Comparison of ENCODE assay signal across 10 cellular contexts in the genomic region with DNA sequence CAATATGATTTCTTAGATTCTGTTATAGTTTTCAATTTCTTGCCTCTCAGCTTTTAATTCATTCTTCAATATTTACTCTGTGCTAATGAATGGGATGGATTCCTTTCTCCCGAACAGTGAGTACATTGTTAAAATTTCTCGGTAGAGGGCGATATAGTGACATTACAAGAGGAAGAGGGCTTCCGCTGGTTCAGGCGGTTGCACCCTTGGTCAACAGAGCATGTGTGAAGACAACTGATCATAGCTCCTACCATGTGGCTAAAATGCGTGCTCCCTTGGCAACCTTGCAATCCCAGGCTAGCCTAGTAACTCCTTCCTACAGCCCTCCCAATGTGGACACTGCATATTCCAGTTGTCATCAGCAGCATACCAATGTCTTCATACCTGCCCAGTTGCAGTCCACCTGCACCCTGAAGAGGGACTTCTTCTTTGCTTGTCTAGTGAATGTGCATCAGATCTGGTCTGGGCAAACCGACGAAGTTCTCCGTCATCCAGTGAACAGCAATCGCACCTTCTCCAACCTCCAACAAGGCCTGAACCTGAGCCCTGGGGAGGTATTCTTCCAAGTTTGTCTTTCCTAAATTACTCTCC.
DNase-seq lines count a peak whose midpoint lies in the region; ATAC-seq and TF ChIP-seq lines count a peak whose summit lies in the region.
"Had no signal": no experiment of that assay in that cellular context is flagged by ENCODE, and none has a peak within 500 bp of the region (broad histone marks: within the 10 kb centered on the region; RNA-seq: fewer than 3 reads in every experiment).

No MANE protein-coding gene starts in this region.

- intact Hi-C loops in left colon (cut with DNase I, micrococcal nuclease) = no loop called here

- no peaks in the 10 kb centered on the region for H3K36me3 Mint-ChIP-seq in glutamatergic neuron (ENCODE audit: unreplicated experiment)
- H3K36me3 Mint-ChIP-seq: activated naive CD8-positive, alpha-beta T cell had no signal

- H3K27me3 Mint-ChIP-seq in glutamatergic neuron (ENCODE audit: unreplicated experiment) = peaks cover 10% of the 10 kb centered on the region
- H3K27me3 Mint-ChIP-seq: activated naive CD8-positive, alpha-beta T cell had no signal

- no peak overlapping the region for H3K27ac ChIP-seq in caudate nucleus (ENCODE audit: low read depth, low read length)
- no peak overlapping the region for H3K27ac ChIP-seq in coronary artery
- H3K27ac ChIP-seq: SJSA1 had no signal

- no peak for TF ChIP-seq CTCF in GM20000 (IDR thresholded peaks at IDR 0.05; ENCODE audit: extremely low read depth, missing control alignments)
- TF ChIP-seq CTCF in glutamatergic neuron (IDR thresholded peaks at IDR 0.05; ENCODE audit: partially characterized antibody, unreplicated experiment) = peak; percentile 67
- no peak for TF ChIP-seq CTCF in coronary artery (IDR thresholded peaks at IDR 0.05)

- DNase-seq in 8988T (peak; percentile 4), GM20000 (ENCODE audit: low spot score) (peak; percentile 10), NCI-H82 (lab: John Stamatoyannopoulos, UW) (peak; percentile 71), glutamatergic neuron (peak; percentile 31), left colon (no peak), caudate nucleus (lab: John Stamatoyannopoulos, UW) (no peak), coronary artery (ENCODE audit: low spot score) (no peak)

- peaks cover 4% of the 10 kb centered on the region for H3K9me3 Mint-ChIP-seq in glutamatergic neuron (ENCODE audit: unreplicated experiment)

- H3K4me3 Mint-ChIP-seq in glutamatergic neuron (ENCODE audit: unreplicated experiment) = no peak overlapping the region
- H3K4me3 Mint-ChIP-seq: activated naive CD8-positive, alpha-beta T cell had no signal

- H3K27ac Mint-ChIP-seq in glutamatergic neuron (ENCODE audit: unreplicated experiment) = no peak overlapping the region
- H3K27ac Mint-ChIP-seq: activated naive CD8-positive, alpha-beta T cell had no signal

- H3K4me1 Mint-ChIP-seq in glutamatergic neuron (ENCODE audit: low read depth, unreplicated experiment) = peaks cover 23% of the 10 kb centered on the region

- no peak overlapping the region for H3K4me3 ChIP-seq in coronary artery
- H3K4me3 ChIP-seq: SJSA1 had no signal

- no peak for ATAC-seq in left colon
- ATAC-seq in GM19395 (IDR thresholded peaks at IDR 0.05; ENCODE audit: unreplicated experiment) = no peak

Comparison
In these comparisons a context has a peak if more than half of its experiments do, and no peak if none do; other contexts are left out.
1. DNase-seq: peak in 8988T (single experiment), GM20000 (single experiment), NCI-H82 (single experiment) and glutamatergic neuron (single experiment); none in left colon (0 of 2), caudate nucleus (0 of 61) and coronary artery (single experiment).